In the genomic region with DNA sequence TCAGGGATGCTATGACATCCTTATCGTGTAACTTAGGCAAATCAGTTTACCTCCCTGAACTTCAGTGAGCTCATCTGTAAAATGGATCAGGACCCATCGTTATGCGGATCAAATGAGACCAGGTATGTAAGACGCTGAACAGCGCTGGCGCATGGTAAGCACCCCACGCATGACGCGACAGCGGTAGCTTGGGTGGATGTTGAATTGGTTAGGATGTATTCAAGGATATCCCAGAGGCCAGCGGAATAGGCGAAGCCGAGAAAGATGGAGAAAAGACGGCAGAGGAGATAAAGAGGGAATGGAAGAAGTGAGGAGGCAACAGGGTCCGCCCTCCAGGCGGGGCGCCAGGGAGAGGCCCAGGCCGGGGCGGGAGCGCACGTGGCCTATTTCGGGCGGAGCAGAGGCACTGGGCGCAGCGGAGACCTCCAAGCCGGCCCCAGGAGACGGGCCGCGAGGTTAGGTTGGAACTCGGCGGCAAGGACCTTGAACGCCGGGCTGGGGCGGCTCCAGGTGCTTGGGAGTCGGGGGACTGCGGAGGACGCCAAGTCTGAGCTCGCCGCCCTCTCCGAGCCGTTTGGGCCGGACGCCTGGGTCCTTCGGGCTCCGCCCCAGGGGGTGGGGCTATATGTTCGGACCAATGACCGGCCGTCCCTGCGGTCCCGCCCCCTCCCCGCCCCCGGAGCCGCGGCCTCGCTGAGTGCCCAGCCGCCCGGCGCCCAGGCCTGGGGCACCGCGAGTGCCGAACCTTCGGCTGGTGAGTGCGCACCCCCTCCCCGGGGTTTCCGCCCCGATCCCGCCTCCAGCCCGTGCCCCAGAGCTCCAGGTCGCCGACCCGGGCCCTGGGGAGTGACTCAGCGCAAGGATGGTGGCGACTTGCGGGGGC, we compare ENCODE assay signal across 8 cellular contexts. TPM values are rescaled to one million over a fixed set of nuclear protein-coding genes. Genes with fewer than 3 reads are reported as not detected.
A peak's percentile ranks its signal among the peaks of the same experiment; 100 is the strongest.
DNase-seq lines count a peak whose midpoint lies in the region; ATAC-seq and TF ChIP-seq lines count a peak whose summit lies in the region.

Gene ZNF771 (plus strand): TSS at position 696 of the 883 bp plus-strand sequence. CDS start 448 bp downstream, outside the sequence.

- H3K9me3 Mint-ChIP-seq in CD8-positive, alpha-beta memory T cell = no peaks in the 10 kb centered on the region
- no peaks in the 10 kb centered on the region for H3K9me3 Mint-ChIP-seq in endothelial cell (ENCODE audit: unreplicated experiment)

- H3K36me3 ChIP-seq in CD8-positive, alpha-beta memory T cell (ENCODE audit: insufficient read depth, low read length) = no peaks in the 10 kb centered on the region

- H3K27me3 Mint-ChIP-seq in CD8-positive, alpha-beta memory T cell = no peaks in the 10 kb centered on the region
- H3K27me3 Mint-ChIP-seq in endothelial cell (ENCODE audit: unreplicated experiment) = peaks cover 4% of the 10 kb centered on the region

- peak; percentile 72 for ATAC-seq in GM19395 (IDR thresholded peaks at IDR 0.05; ENCODE audit: unreplicated experiment)

- H3K27ac Mint-ChIP-seq in CD8-positive, alpha-beta memory T cell = peak within 1 kb of the TSS; percentile 81 to 98 (median 94)
- peak within 1 kb of the TSS; percentile 32 for H3K27ac Mint-ChIP-seq in endothelial cell (ENCODE audit: unreplicated experiment)

- TF ChIP-seq CTCF in endothelial cell (IDR thresholded peaks at IDR 0.05; ENCODE audit: unreplicated experiment) = no peak

- peaks cover 12% of the 10 kb centered on the region for H3K4me1 ChIP-seq in CD8-positive, alpha-beta memory T cell (ENCODE audit: insufficient read depth, low read length)

- peak within 1 kb of the TSS; percentile 88 to 99 (median 91) for H3K4me3 Mint-ChIP-seq in CD8-positive, alpha-beta memory T cell
- peak within 1 kb of the TSS; percentile 92 for H3K4me3 Mint-ChIP-seq in endothelial cell (ENCODE audit: unreplicated experiment)

- peak within 1 kb of the TSS; percentile 54 for H3K27ac ChIP-seq in CD8-positive, alpha-beta memory T cell (ENCODE audit: low read depth, low read length)

- H3K27me3 ChIP-seq in CD8-positive, alpha-beta memory T cell (ENCODE audit: insufficient read depth, low read length, poor library complexity, severe bottlenecking) = no peaks in the 10 kb centered on the region

- H3K9me3 ChIP-seq in CD8-positive, alpha-beta memory T cell (ENCODE audit: low read length) = no peaks in the 10 kb centered on the region

- H3K4me3 ChIP-seq in CD8-positive, alpha-beta memory T cell (ENCODE audit: low read length) = peak within 1 kb of the TSS; percentile 87

- H3K4me1 Mint-ChIP-seq in CD8-positive, alpha-beta memory T cell = peaks cover 22 to 33% (median 22%) of the 10 kb centered on the region in 3 donors
- H3K4me1 Mint-ChIP-seq in endothelial cell (ENCODE audit: unreplicated experiment) = peaks cover 33% of the 10 kb centered on the region

- POLR2A ChIA-PET in CD8-positive, alpha-beta memory T cell (lab: Charles Lee) = interaction anchor here (0.6 to 2.6 kb wide), 11 partner anchors 11 to 389 kb away, joined by 3 to 20 read pairs (median 4); partner anchors contain the start of genes ALDOA, DCTPP1, SEPTIN1 and ZNF48

- CTCF ChIA-PET in CD8-positive, alpha-beta memory T cell (lab: Charles Lee) = interaction anchor here (0.7 to 3.8 kb wide), 18 partner anchors 11 to 352 kb away, joined by 3 to 28 read pairs (median 3); partner anchors contain the start of genes DCTPP1, SEPTIN1, TBC1D10B and TBX6

- DNase-seq in CD8-positive, alpha-beta memory T cell = peak; percentile 79 to 90 (median 90)
- DNase-seq in HK-2 (ENCODE audit: unreplicated experiment) (peak; percentile 88), NOMO-1 treated with DMSO at 0.1 percent for 48 hours (lab: John Stamatoyannopoulos, UW; ENCODE audit: unreplicated experiment) (peak; percentile 85), endothelial cell (ENCODE audit: low spot score) (peak; percentile 84), midbrain (lab: John Stamatoyannopoulos, UW) (peak; percentile 94)
- peak; percentile 72 for DNase-seq in activated CD8-positive, alpha-beta memory T cell treated with anti-CD3 and anti-CD28 coated beads, Interleukin-2, amount 50 U/mL, for 24 hours (ENCODE audit: extremely low read depth)
- peak; percentile 91 for DNase-seq in stimulated activated CD8-positive, alpha-beta memory T cell treated with anti-CD3 and anti-CD28 coated beads, Interleukin-15, amount 100 ng/mL, for 48 hours (ENCODE audit: low read depth in 2 of 2)

- H3K36me3 Mint-ChIP-seq in CD8-positive, alpha-beta memory T cell = peaks cover 0 to 9% (median 0%) of the 10 kb centered on the region in 3 donors
- peaks cover 11% of the 10 kb centered on the region for H3K36me3 Mint-ChIP-seq in endothelial cell (ENCODE audit: low read depth, unreplicated experiment)

RNA-seq across cellular contexts. Expression of gene ZNF771, which starts in this region (rescaled TPM):
- 1 to 10 TPM; 7.3 to 9.8 TPM for total RNA-seq in CD8-positive, alpha-beta memory T cell
- 6.0 TPM for polyA plus RNA-seq in CD8-positive, alpha-beta memory T cell
- total RNA-seq in endothelial cell (ENCODE audit: unreplicated experiment) = 16.3 TPM

Comparison
In these comparisons a context has a peak if more than half of its experiments do, and no peak if none do; other contexts are left out.
1. Peak in every context shown above with its lines: DNase-seq, ATAC-seq, H3K4me3 ChIP-seq and H3K27ac ChIP-seq.